In the genomic region with DNA sequence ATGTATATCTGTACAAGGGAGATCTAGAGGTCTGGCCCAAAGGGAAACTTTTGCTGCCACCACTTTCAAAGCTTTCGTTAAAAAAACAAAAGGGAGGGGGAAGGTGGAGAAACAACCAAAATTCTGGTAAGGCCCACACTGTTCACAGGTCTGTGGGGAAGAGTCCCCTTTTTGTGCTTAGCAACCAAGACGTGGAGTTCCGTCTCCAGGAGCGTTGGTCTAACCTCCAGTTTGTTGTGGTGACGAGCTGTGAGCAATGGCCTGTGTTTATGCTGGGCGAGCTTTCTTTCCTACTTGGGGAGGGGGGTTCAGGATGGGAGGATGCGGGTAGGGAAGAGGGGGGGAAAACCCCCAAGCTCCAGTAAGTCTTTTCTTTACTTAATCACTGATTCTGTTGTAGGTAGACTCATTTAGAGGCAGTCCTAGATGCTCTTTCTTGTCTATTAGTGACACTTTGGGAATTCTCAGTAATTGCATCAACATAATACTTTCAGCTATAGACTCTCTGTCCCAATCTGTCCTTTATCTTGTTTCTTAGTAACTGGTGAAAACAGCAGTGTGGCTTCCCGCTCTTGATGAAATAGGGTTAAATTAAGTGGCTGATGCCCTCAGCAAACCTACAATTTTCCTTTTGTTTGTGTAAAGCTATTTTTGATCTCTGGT, we compare ENCODE assay signal across 1 cellular context.
TF ChIP-seq lines count a peak whose summit lies in the region.

No MANE protein-coding gene starts in this region.

TF ChIP-seq in WTC11, 78 proteins besides CTCF, POLR2A, EP300 and RAD21 (continued from another document):
- TF ChIP-seq, protein P1, sequence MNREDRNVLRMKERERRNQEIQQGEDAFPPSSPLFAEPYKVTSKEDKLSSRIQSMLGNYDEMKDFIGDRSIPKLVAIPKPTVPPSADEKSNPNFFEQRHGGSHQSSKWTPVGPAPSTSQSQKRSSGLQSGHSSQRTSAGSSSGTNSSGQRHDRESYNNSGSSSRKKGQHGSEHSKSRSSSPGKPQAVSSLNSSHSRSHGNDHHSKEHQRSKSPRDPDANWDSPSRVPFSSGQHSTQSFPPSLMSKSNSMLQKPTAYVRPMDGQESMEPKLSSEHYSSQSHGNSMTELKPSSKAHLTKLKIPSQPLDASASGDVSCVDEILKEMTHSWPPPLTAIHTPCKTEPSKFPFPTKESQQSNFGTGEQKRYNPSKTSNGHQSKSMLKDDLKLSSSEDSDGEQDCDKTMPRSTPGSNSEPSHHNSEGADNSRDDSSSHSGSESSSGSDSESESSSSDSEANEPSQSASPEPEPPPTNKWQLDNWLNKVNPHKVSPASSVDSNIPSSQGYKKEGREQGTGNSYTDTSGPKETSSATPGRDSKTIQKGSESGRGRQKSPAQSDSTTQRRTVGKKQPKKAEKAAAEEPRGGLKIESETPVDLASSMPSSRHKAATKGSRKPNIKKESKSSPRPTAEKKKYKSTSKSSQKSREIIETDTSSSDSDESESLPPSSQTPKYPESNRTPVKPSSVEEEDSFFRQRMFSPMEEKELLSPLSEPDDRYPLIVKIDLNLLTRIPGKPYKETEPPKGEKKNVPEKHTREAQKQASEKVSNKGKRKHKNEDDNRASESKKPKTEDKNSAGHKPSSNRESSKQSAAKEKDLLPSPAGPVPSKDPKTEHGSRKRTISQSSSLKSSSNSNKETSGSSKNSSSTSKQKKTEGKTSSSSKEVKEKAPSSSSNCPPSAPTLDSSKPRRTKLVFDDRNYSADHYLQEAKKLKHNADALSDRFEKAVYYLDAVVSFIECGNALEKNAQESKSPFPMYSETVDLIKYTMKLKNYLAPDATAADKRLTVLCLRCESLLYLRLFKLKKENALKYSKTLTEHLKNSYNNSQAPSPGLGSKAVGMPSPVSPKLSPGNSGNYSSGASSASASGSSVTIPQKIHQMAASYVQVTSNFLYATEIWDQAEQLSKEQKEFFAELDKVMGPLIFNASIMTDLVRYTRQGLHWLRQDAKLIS (CRISPR knock-in tag; IDR thresholded peaks at IDR 0.05; ENCODE audit: borderline replicate concordance), result no peak
- no peak for TF ChIP-seq HMGA2 (CRISPR knock-in tag; IDR thresholded peaks at IDR 0.05)
- TF ChIP-seq, protein P2, sequence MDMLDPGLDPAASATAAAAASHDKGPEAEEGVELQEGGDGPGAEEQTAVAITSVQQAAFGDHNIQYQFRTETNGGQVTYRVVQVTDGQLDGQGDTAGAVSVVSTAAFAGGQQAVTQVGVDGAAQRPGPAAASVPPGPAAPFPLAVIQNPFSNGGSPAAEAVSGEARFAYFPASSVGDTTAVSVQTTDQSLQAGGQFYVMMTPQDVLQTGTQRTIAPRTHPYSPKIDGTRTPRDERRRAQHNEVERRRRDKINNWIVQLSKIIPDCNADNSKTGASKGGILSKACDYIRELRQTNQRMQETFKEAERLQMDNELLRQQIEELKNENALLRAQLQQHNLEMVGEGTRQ (CRISPR knock-in tag; IDR thresholded peaks at IDR 0.05), result no peak
- TF ChIP-seq, protein P3, sequence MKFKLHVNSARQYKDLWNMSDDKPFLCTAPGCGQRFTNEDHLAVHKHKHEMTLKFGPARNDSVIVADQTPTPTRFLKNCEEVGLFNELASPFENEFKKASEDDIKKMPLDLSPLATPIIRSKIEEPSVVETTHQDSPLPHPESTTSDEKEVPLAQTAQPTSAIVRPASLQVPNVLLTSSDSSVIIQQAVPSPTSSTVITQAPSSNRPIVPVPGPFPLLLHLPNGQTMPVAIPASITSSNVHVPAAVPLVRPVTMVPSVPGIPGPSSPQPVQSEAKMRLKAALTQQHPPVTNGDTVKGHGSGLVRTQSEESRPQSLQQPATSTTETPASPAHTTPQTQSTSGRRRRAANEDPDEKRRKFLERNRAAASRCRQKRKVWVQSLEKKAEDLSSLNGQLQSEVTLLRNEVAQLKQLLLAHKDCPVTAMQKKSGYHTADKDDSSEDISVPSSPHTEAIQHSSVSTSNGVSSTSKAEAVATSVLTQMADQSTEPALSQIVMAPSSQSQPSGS (CRISPR knock-in tag; IDR thresholded peaks at IDR 0.05; ENCODE audit: borderline replicate concordance, low read depth), result no peak
- no peak for TF ChIP-seq EMX1 (CRISPR knock-in tag; IDR thresholded peaks at IDR 0.05)
- no peak for TF ChIP-seq NFATC4 (CRISPR knock-in tag; IDR thresholded peaks at IDR 0.05)
- TF ChIP-seq, protein P4, sequence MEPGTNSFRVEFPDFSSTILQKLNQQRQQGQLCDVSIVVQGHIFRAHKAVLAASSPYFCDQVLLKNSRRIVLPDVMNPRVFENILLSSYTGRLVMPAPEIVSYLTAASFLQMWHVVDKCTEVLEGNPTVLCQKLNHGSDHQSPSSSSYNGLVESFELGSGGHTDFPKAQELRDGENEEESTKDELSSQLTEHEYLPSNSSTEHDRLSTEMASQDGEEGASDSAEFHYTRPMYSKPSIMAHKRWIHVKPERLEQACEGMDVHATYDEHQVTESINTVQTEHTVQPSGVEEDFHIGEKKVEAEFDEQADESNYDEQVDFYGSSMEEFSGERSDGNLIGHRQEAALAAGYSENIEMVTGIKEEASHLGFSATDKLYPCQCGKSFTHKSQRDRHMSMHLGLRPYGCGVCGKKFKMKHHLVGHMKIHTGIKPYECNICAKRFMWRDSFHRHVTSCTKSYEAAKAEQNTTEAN (CRISPR knock-in tag; IDR thresholded peaks at IDR 0.05), result no peak
